In the genomic region with DNA sequence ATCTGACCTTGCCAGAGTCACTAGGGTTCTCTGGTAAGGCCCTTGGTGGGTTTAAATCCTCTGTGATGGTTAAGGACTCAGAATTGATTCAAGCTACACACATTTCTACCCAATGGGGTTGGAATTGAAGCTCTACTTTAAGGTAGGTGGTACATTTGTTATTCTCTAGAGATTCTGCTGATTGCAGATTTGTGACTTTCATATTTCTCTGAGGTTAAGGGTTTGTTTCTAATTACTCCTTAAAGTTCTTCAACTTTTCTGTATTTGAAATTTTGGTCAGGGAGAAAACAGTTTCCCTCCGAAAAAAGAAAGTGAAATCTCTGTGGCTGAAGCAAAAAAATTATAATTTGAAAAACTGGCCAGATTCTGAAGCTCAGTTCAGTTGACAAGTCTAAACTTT, we compare ENCODE assay signal across 25 cellular contexts. TPM values are rescaled to one million over a fixed set of nuclear protein-coding genes. Genes with fewer than 3 reads are reported as not detected.
DNase-seq lines count a peak whose midpoint lies in the region; ATAC-seq and TF ChIP-seq lines count a peak whose summit lies in the region.
"Had no signal": no experiment of that assay in that cellular context is flagged by ENCODE, and none has a peak within 500 bp of the region (broad histone marks: within the 10 kb centered on the region; RNA-seq: fewer than 3 reads in every experiment).

No MANE protein-coding gene starts in this region.

- H3K27me3 ChIP-seq in MM.1S (replicated peaks; ENCODE audit: insufficient read depth, low read length) (no peaks in the 10 kb centered on the region; the same call in 1 of the 2 replicates), ovary (no peaks in the 10 kb centered on the region)

- no peak for TF ChIP-seq POLR2A in ovary (IDR thresholded peaks at IDR 0.05)

- H3K9ac ChIP-seq in MM.1S (ENCODE audit: low read length) = no peak overlapping the region
- H3K9ac ChIP-seq: GM23248 had no signal

- ATAC-seq in GM19395 (IDR thresholded peaks at IDR 0.05; ENCODE audit: unreplicated experiment) = peak; percentile 64
- ATAC-seq in HG02852 (IDR thresholded peaks at IDR 0.05; ENCODE audit: unreplicated experiment) = peak; percentile 74
- ATAC-seq: Right ventricle myocardium inferior had no signal

- TF ChIP-seq CTCF in GM12865 (IDR thresholded peaks at IDR 0.05; ENCODE audit: insufficient read depth, low read depth, low read length, missing control alignments) = no peak
- no peak for TF ChIP-seq CTCF in MM.1S (IDR thresholded peaks at IDR 0.05; ENCODE audit: low read length)
- no peak for TF ChIP-seq CTCF in ovary (IDR thresholded peaks at IDR 0.05)

- H3K79me2 ChIP-seq in MM.1S (ENCODE audit: low read length) = no peaks in the 10 kb centered on the region

- 88 to 93% (median 89%) methylated on average over 1 of the region's 1 CpG for WGBS in ovary, 3 donors

- no peak overlapping the region for H3K4me3 Mint-ChIP-seq in activated T-helper 2 cell treated with anti-CD3 and anti-CD28 coated beads, Interferon-gamma antibody, Interleukin-2, Interleukin-4, amounts not matched to agents 10 μg/mL and 5 μg/mL and 100 μg/mL, durations not matched to agents 14 hours and 24 hours and 36 hours (ENCODE audit: low read depth)

- no peak overlapping the region for H2AFZ ChIP-seq in MM.1S (ENCODE audit: low read length)
- H2AFZ ChIP-seq: GM23248 had no signal

- TF ChIP-seq EP300 in ovary (IDR thresholded peaks at IDR 0.05) = no peak

- intact Hi-C loops in activated T-helper 2 cell treated with anti-CD3 and anti-CD28 coated beads, Interferon-gamma antibody, Interleukin-2, Interleukin-4, amounts not matched to agents 10 μg/mL and 5 μg/mL and 100 μg/mL, durations not matched to agents 14 hours and 24 hours and 36 hours (cut with micrococcal nuclease) = no loop called here
- intact Hi-C loops in ovary (cut with DNase I) = no loop called here

- H3K27ac Mint-ChIP-seq in activated T-helper 2 cell treated with anti-CD3 and anti-CD28 coated beads, Interferon-gamma antibody, Interleukin-2, Interleukin-4, amounts not matched to agents 10 μg/mL and 5 μg/mL and 100 μg/mL, durations not matched to agents 14 hours and 24 hours and 36 hours = no peak overlapping the region

- no peaks in the 10 kb centered on the region for H4K20me1 ChIP-seq in MM.1S (ENCODE audit: insufficient read depth, low read length)

- peaks cover 13% of the 10 kb centered on the region for H3K27me3 Mint-ChIP-seq in activated T-helper 2 cell treated with anti-CD3 and anti-CD28 coated beads, Interferon-gamma antibody, Interleukin-2, Interleukin-4, amounts not matched to agents 10 μg/mL and 5 μg/mL and 100 μg/mL, durations not matched to agents 14 hours and 24 hours and 36 hours (ENCODE audit: low read depth)

- peaks cover 3% of the 10 kb centered on the region for H3K4me1 Mint-ChIP-seq in activated T-helper 2 cell treated with anti-CD3 and anti-CD28 coated beads, Interferon-gamma antibody, Interleukin-2, Interleukin-4, amounts not matched to agents 10 μg/mL and 5 μg/mL and 100 μg/mL, durations not matched to agents 14 hours and 24 hours and 36 hours (ENCODE audit: low read depth)

- H3K4me2 ChIP-seq in MM.1S (ENCODE audit: low read depth, low read length) = no peak overlapping the region

- DNase-seq in GM12865 (ENCODE audit: low read depth) = peak; percentile 18
- peak; percentile 16 for DNase-seq in MM.1S
- no peak for DNase-seq in activated T-helper 2 cell treated with anti-CD3 and anti-CD28 coated beads, Interferon-gamma antibody, Interleukin-2, Interleukin-4, amounts not matched to agents 10 μg/mL and 5 μg/mL and 100 μg/mL, durations not matched to agents 14 hours and 24 hours and 36 hours (ENCODE audit: low spot score)
- DNase-seq in mesenteric fat pad (ENCODE audit: low spot score) = no peak
- DNase-seq in AG20443 (ENCODE audit: low spot score) = no peak
- DNase-seq in ovary = no peak
- DNase-seq: ACHN, AML-193, GM23248, HCEC 1CT, KG1, NCI-H1092 treated with DMSO at 0.1 percent for 48 hours, NCI-H146, NCI-H2029 treated with DMSO at 0.1 percent for 48 hours, NCI-H2171, NCI-H446, NCI-H526, OCI-M1, T1000 had no signal

- H3K36me3 ChIP-seq in MM.1S (replicated peaks; ENCODE audit: insufficient read depth, low read length) (no peaks in the 10 kb centered on the region), ovary (no peaks in the 10 kb centered on the region)
- H3K36me3 ChIP-seq: SJSA1 had no signal

- H3K9me3 Mint-ChIP-seq in activated T-helper 2 cell treated with anti-CD3 and anti-CD28 coated beads, Interferon-gamma antibody, Interleukin-2, Interleukin-4, amounts not matched to agents 10 μg/mL and 5 μg/mL and 100 μg/mL, durations not matched to agents 14 hours and 24 hours and 36 hours = no peaks in the 10 kb centered on the region

- no peaks in the 10 kb centered on the region for H3K9me2 ChIP-seq in MM.1S (replicated peaks; ENCODE audit: insufficient read depth, low read length)

- H3K4me3 ChIP-seq in GM12865 (ENCODE audit: low read depth, low read length) (peak overlapping the region; percentile 23; the same call in 1 of the 2 replicates), MM.1S (ENCODE audit: low read length) (no peak overlapping the region), ovary (no peak overlapping the region)
- H3K4me3 ChIP-seq: GM23248, SJSA1 had no signal

- H3K27ac ChIP-seq in MM.1S (ENCODE audit: low read length) (no peak overlapping the region), ovary (no peak overlapping the region)
- H3K27ac ChIP-seq: 22Rv1, C4-2B, GM23248, SJSA1 had no signal

- no peaks in the 10 kb centered on the region for H3F3A ChIP-seq in MM.1S (ENCODE audit: insufficient read depth, low read length)

- H3K9me3 ChIP-seq in MM.1S (replicated peaks; ENCODE audit: insufficient read depth, low read length) (no peaks in the 10 kb centered on the region), ovary (no peaks in the 10 kb centered on the region)
- H3K9me3 ChIP-seq: SJSA1 had no signal

- H3K4me1 ChIP-seq in MM.1S (ENCODE audit: low read length) (no peaks in the 10 kb centered on the region; the same call in 1 of the 2 replicates), ovary (ENCODE audit: insufficient read depth) (no peaks in the 10 kb centered on the region)
- H3K4me1 ChIP-seq: SJSA1 had no signal

- H3K36me3 Mint-ChIP-seq in activated T-helper 2 cell treated with anti-CD3 and anti-CD28 coated beads, Interferon-gamma antibody, Interleukin-2, Interleukin-4, amounts not matched to agents 10 μg/mL and 5 μg/mL and 100 μg/mL, durations not matched to agents 14 hours and 24 hours and 36 hours (ENCODE audit: low read depth) = no peaks in the 10 kb centered on the region

RNA-seq across cellular contexts. Expression of a gene that starts 25.8 kb away (rescaled TPM):
- 7.7 and 8.9 TPM in 2 replicates for total RNA-seq in activated T-helper 2 cell treated with anti-CD3 and anti-CD28 coated beads, Interferon-gamma antibody, Interleukin-2, Interleukin-4, amounts not matched to agents 10 μg/mL and 5 μg/mL and 100 μg/mL, durations not matched to agents 14 hours and 24 hours and 36 hours
- total RNA-seq in mesenteric fat pad (18.3 TPM), ovary (10 to 100 TPM; 10.3 to 51.6 (median 34.9) TPM)
- 10 to 100 TPM in 1 of 2 donors, 1 to 10 TPM in 1; 7.6 to 18.1 TPM for polyA plus RNA-seq in ovary

Comparison
In these comparisons a context has a peak if more than half of its experiments do, and no peak if none do; other contexts are left out.
1. DNase-seq: peak in GM12865 (single experiment) and MM.1S (single experiment); none in activated T-helper 2 cell treated with anti-CD3 and anti-CD28 coated beads, Interferon-gamma antibody, Interleukin-2, Interleukin-4, amounts not matched to agents 10 μg/mL and 5 μg/mL and 100 μg/mL, durations not matched to agents 14 hours and 24 hours and 36 hours (single experiment), mesenteric fat pad (single experiment), AG20443 (single experiment) and ovary (0 of 5).